18 cellular contexts compared by ENCODE assay signal in the genomic region with DNA sequence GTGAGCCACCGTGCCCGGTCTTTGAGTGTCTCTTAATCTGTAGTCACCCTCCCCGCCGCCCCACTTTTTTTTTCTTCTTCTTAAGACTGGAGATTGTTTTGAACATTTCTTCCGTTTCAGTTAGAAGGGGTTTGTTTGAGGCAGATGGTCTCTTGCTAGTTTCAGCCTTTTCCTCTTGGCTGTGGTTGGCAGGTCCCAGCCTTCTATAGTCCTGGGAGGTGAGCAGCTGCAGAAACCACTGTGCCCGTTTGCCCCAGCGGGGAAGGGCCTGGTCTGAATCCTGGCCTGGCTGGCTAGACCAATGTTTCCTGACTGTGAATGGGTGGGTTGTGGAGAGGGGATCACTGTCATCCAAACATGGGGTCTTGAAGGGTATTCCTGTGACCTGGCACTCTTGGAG. TPM values are rescaled to one million over a fixed set of nuclear protein-coding genes. Genes with fewer than 3 reads are reported as not detected.
DNase-seq lines count a peak whose midpoint lies in the region; ATAC-seq and TF ChIP-seq lines count a peak whose summit lies in the region.
"Had no signal": no experiment of that assay in that cellular context is flagged by ENCODE, and none has a peak within 500 bp of the region (broad histone marks: within the 10 kb centered on the region; RNA-seq: fewer than 3 reads in every experiment).

No MANE protein-coding gene starts in this region.

- H3K4me1 Mint-ChIP-seq in activated CD8-positive, alpha-beta memory T cell treated with anti-CD3 and anti-CD28 coated beads, Interleukin-2, amount 10 ng/mL, durations not matched to agents 7 days and 5 days = peaks cover 42% of the 10 kb centered on the region
- H3K4me1 Mint-ChIP-seq in stimulated activated effector memory CD8-positive, alpha-beta T cell treated with anti-CD3 and anti-CD28 coated beads, Interleukin-12 subunit alpha, Interleukin-12 subunit beta, amount 100 ng/mL, for 72 hours = peaks cover 49% of the 10 kb centered on the region

- H3K9me3 ChIP-seq in MM.1S (replicated peaks; ENCODE audit: insufficient read depth, low read length) = no peaks in the 10 kb centered on the region
- H3K9me3 ChIP-seq: colonic mucosa, uterus had no signal

- peaks cover 48% of the 10 kb centered on the region for H3K4me1 ChIP-seq in MM.1S (ENCODE audit: low read length)
- H3K4me1 ChIP-seq: colonic mucosa, uterus had no signal

- H3K27me3 Mint-ChIP-seq in activated CD8-positive, alpha-beta memory T cell treated with anti-CD3 and anti-CD28 coated beads, Interleukin-2, amount 10 ng/mL, durations not matched to agents 7 days and 5 days = no peaks in the 10 kb centered on the region

- no peaks in the 10 kb centered on the region for H3K9me3 Mint-ChIP-seq in activated CD8-positive, alpha-beta memory T cell treated with anti-CD3 and anti-CD28 coated beads, Interleukin-2, amount 10 ng/mL, durations not matched to agents 7 days and 5 days (ENCODE audit: low read depth)
- no peaks in the 10 kb centered on the region for H3K9me3 Mint-ChIP-seq in activated naive CD4-positive, alpha-beta T cell treated with anti-CD3 and anti-CD28 coated beads, Interleukin-2, amount 50 U/mL, for 72 hours
- H3K9me3 Mint-ChIP-seq in stimulated activated effector memory CD8-positive, alpha-beta T cell treated with anti-CD3 and anti-CD28 coated beads, Interleukin-12 subunit alpha, Interleukin-12 subunit beta, amount 100 ng/mL, for 72 hours = no peaks in the 10 kb centered on the region

- H3K36me3 Mint-ChIP-seq in activated CD8-positive, alpha-beta memory T cell treated with anti-CD3 and anti-CD28 coated beads, Interleukin-2, amount 10 ng/mL, durations not matched to agents 7 days and 5 days = peaks cover 15% of the 10 kb centered on the region
- peaks cover 17 to 48% of the 10 kb centered on the region in 2 donors for H3K36me3 Mint-ChIP-seq in activated naive CD4-positive, alpha-beta T cell treated with anti-CD3 and anti-CD28 coated beads, Interleukin-2, amount 50 U/mL, for 72 hours
- H3K36me3 Mint-ChIP-seq in stimulated activated effector memory CD8-positive, alpha-beta T cell treated with anti-CD3 and anti-CD28 coated beads, Interleukin-12 subunit alpha, Interleukin-12 subunit beta, amount 100 ng/mL, for 72 hours = peaks cover 72% of the 10 kb centered on the region

- H3K27ac Mint-ChIP-seq in activated CD8-positive, alpha-beta memory T cell treated with anti-CD3 and anti-CD28 coated beads, Interleukin-2, amount 10 ng/mL, durations not matched to agents 7 days and 5 days = peak overlapping the region; percentile 60
- H3K27ac Mint-ChIP-seq in activated naive CD4-positive, alpha-beta T cell treated with anti-CD3 and anti-CD28 coated beads, Interleukin-2, amount 50 U/mL, for 72 hours = peak overlapping the region; percentile 98 to 99
- peak overlapping the region; percentile 98 for H3K27ac Mint-ChIP-seq in stimulated activated effector memory CD8-positive, alpha-beta T cell treated with anti-CD3 and anti-CD28 coated beads, Interleukin-12 subunit alpha, Interleukin-12 subunit beta, amount 100 ng/mL, for 72 hours

- no peak overlapping the region for H2AFZ ChIP-seq in MM.1S (ENCODE audit: low read length)

- peak overlapping the region; percentile 96; the same call in 1 of the 2 replicates for H3K9ac ChIP-seq in MM.1S (ENCODE audit: low read length)

- no peak for DNase-seq in activated CD8-positive, alpha-beta memory T cell treated with anti-CD3 and anti-CD28 coated beads, Interleukin-2, amount 10 ng/mL, durations not matched to agents 7 days and 5 days
- no peak for DNase-seq in activated CD8-positive, alpha-beta memory T cell treated with anti-CD3 and anti-CD28 coated beads, Interleukin-2, amount 50 U/mL, for 4 hours
- DNase-seq in MM.1S (peak; percentile 82), GOT3 (lab: John Stamatoyannopoulos, UW) (no peak)
- no peak for DNase-seq in activated naive CD4-positive, alpha-beta T cell treated with anti-CD3 and anti-CD28 coated beads, Interleukin-2, amount 50 U/mL, for 72 hours (ENCODE audit: low spot score in 2 of 2)
- no peak for DNase-seq in stimulated activated effector memory CD8-positive, alpha-beta T cell treated with anti-CD3 and anti-CD28 coated beads, Interleukin-12 subunit alpha, Interleukin-12 subunit beta, amount 100 ng/mL, for 72 hours (ENCODE audit: low spot score in 2 of 2)
- DNase-seq in effector CD4-positive, alpha-beta T cell = no peak
- DNase-seq: activated CD4-positive, alpha-beta T cell treated with anti-CD3 and anti-CD28 coated beads for 1 hour; colonic mucosa; left cardiac atrium; NCI-H1694 treated with DMSO at 0.1 percent for 48 hours; NCI-H345; nucleus accumbens; retina; SHP77; T-helper 9 cell; uterus had no signal

- H3K9me2 ChIP-seq in MM.1S (replicated peaks; ENCODE audit: insufficient read depth, low read length) = no peaks in the 10 kb centered on the region

- no peak for ATAC-seq in activated CD8-positive, alpha-beta memory T cell treated with anti-CD3 and anti-CD28 coated beads, Interleukin-2, amount 10 ng/mL, durations not matched to agents 7 days and 5 days
- ATAC-seq in activated naive CD4-positive, alpha-beta T cell treated with anti-CD3 and anti-CD28 coated beads, Interleukin-2, amount 50 U/mL, for 72 hours = no peak
- no peak for ATAC-seq in stimulated activated effector memory CD8-positive, alpha-beta T cell treated with anti-CD3 and anti-CD28 coated beads, Interleukin-12 subunit alpha, Interleukin-12 subunit beta, amount 100 ng/mL, for 72 hours
- no peak for ATAC-seq in HG03342 (IDR thresholded peaks at IDR 0.05; ENCODE audit: unreplicated experiment)
- ATAC-seq: left cardiac atrium had no signal

- TF ChIP-seq CTCF in MM.1S (IDR thresholded peaks at IDR 0.05; ENCODE audit: low read length) = no peak

- peaks cover 12% of the 10 kb centered on the region; the same call in 1 of the 2 replicates for H3K36me3 ChIP-seq in MM.1S (replicated peaks; ENCODE audit: insufficient read depth, low read length)
- H3K36me3 ChIP-seq: colonic mucosa, uterus had no signal

- peaks cover 7% of the 10 kb centered on the region for H4K20me1 ChIP-seq in MM.1S (ENCODE audit: insufficient read depth, low read length)

- peaks cover 47% of the 10 kb centered on the region for H3F3A ChIP-seq in MM.1S (ENCODE audit: insufficient read depth, low read length)

- H3K79me2 ChIP-seq in MM.1S (ENCODE audit: low read length) = peaks cover 95% of the 10 kb centered on the region

- no peak overlapping the region for H3K4me3 Mint-ChIP-seq in activated CD8-positive, alpha-beta memory T cell treated with anti-CD3 and anti-CD28 coated beads, Interleukin-2, amount 10 ng/mL, durations not matched to agents 7 days and 5 days
- peak overlapping the region; percentile 98 for H3K4me3 Mint-ChIP-seq in stimulated activated effector memory CD8-positive, alpha-beta T cell treated with anti-CD3 and anti-CD28 coated beads, Interleukin-12 subunit alpha, Interleukin-12 subunit beta, amount 100 ng/mL, for 72 hours

- peak overlapping the region; percentile 89 for H3K4me2 ChIP-seq in MM.1S (ENCODE audit: low read depth, low read length)

- H3K4me3 ChIP-seq in MM.1S (ENCODE audit: low read length) = peak overlapping the region; percentile 27
- H3K4me3 ChIP-seq: colonic mucosa, uterus had no signal

- peak overlapping the region; percentile 95 for H3K27ac ChIP-seq in MM.1S (ENCODE audit: low read length)
- H3K27ac ChIP-seq: colonic mucosa, uterus had no signal

- no peaks in the 10 kb centered on the region for H3K27me3 ChIP-seq in MM.1S (replicated peaks; ENCODE audit: insufficient read depth, low read length)
- H3K27me3 ChIP-seq: colonic mucosa, uterus had no signal

- CTCF ChIA-PET in activated CD8-positive, alpha-beta memory T cell treated with anti-CD3 and anti-CD28 coated beads, Interleukin-2, amount 10 ng/mL, durations not matched to agents 7 days and 5 days (lab: Charles Lee) = interaction anchor here (1.5 kb wide), 1 partner anchor 12 kb away, joined by 4 read pairs; no protein-coding TSS in a partner anchor

RNA-seq across cellular contexts. Expression of gene TTC7A, which starts 4.6 kb away (rescaled TPM):
- total RNA-seq in activated CD8-positive, alpha-beta memory T cell treated with anti-CD3 and anti-CD28 coated beads, Interleukin-2, amount 10 ng/mL, durations not matched to agents 7 days and 5 days = 10 to 100 TPM; 67.5 to 79.0 TPM
- 10 to 100 TPM; 32.9 to 66.6 TPM for total RNA-seq in activated naive CD4-positive, alpha-beta T cell treated with anti-CD3 and anti-CD28 coated beads, Interleukin-2, amount 50 U/mL, for 72 hours

RNA-seq across cellular contexts. Expression of gene MCFD2, which starts 30.1 kb away (rescaled TPM):
- 10 to 100 TPM; 30.5 to 35.8 TPM for total RNA-seq in activated CD8-positive, alpha-beta memory T cell treated with anti-CD3 and anti-CD28 coated beads, Interleukin-2, amount 10 ng/mL, durations not matched to agents 7 days and 5 days
- 10 to 100 TPM; 25.6 to 50.7 TPM for total RNA-seq in activated naive CD4-positive, alpha-beta T cell treated with anti-CD3 and anti-CD28 coated beads, Interleukin-2, amount 50 U/mL, for 72 hours
